In the genomic region with DNA sequence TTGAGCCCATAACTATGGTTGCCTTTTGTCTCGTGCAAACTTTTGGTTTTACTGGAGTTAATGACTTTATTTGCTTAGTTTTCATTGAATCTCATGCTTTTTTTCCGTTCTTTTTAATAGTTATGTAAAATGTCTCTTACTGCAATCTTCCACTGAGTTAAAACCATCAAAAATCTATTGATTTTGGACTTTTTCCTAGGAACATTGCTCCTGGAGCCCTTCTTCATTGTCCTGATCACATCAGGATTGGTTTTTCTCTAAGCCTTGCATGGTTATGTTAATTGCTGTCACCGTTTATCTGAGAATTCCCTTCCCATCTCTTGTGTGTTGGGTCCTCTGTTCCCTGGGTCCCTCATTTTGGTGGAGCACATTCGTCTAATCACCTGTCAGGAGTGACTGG, we compare ENCODE assay signal across 34 cellular contexts.
"Had no signal": no experiment of that assay in that cellular context is flagged by ENCODE, and none has a peak within 500 bp of the region (broad histone marks: within the 10 kb centered on the region; RNA-seq: fewer than 3 reads in every experiment).

No MANE protein-coding gene starts in this region.

- H3K36me3 Mint-ChIP-seq: activated CD4-positive, alpha-beta memory T cell treated with anti-CD3 and anti-CD28 coated beads for 36 hours; activated CD8-positive, alpha-beta memory T cell treated with anti-CD3 and anti-CD28 coated beads, Interleukin-2, amount 10 ng/mL, durations not matched to agents 7 days and 5 days; activated naive CD4-positive, alpha-beta T cell treated with anti-CD3 and anti-CD28 coated beads, Interleukin-2, amount 10 ng/mL, durations not matched to agents 7 days and 5 days; activated naive CD4-positive, alpha-beta T cell treated with anti-CD3 and anti-CD28 coated beads, Interleukin-2, amount 50 U/mL, for 72 hours; activated naive CD8-positive, alpha-beta T cell treated with anti-CD3 and anti-CD28 coated beads, Interleukin-2, amount 10 ng/mL, durations not matched to agents 7 days and 5 days had no signal

- H3K27me3 ChIP-seq: brain microvascular endothelial cell, dorsolateral prefrontal cortex, esophagus muscularis mucosa, foreskin keratinocyte, gastrocnemius medialis, heart left ventricle had no signal

- H3K27me3 Mint-ChIP-seq: activated CD4-positive, alpha-beta memory T cell treated with anti-CD3 and anti-CD28 coated beads for 36 hours; activated CD8-positive, alpha-beta memory T cell treated with anti-CD3 and anti-CD28 coated beads, Interleukin-2, amount 10 ng/mL, durations not matched to agents 7 days and 5 days; activated naive CD4-positive, alpha-beta T cell treated with anti-CD3 and anti-CD28 coated beads, Interleukin-2, amount 10 ng/mL, durations not matched to agents 7 days and 5 days; dendritic cell treated with granulocyte-macrophage colony-stimulating factor and Interleukin-4, amounts not matched to agents 40 ng/mL and 50 ng/mL, for 4 days had no signal

- H3K9me3 ChIP-seq: esophagus muscularis mucosa, gastrocnemius medialis, heart left ventricle had no signal

- H3K4me3 ChIP-seq: coronary artery, dorsolateral prefrontal cortex, esophagus muscularis mucosa, gastrocnemius medialis, heart left ventricle had no signal

- ATAC-seq: activated CD4-positive, alpha-beta T cell treated with anti-CD3 and anti-CD28 coated beads for 36 hours; activated CD8-positive, alpha-beta memory T cell treated with anti-CD3 and anti-CD28 coated beads, Interleukin-2, amount 10 ng/mL, durations not matched to agents 7 days and 5 days; activated CD8-positive, alpha-beta T cell treated with anti-CD3 and anti-CD28 coated beads, Interleukin-2, amount 10 ng/mL, durations not matched to agents 7 days and 5 days; activated naive CD4-positive, alpha-beta T cell treated with anti-CD3 and anti-CD28 coated beads, Interleukin-2, amount 50 U/mL, for 72 hours; activated T-cell treated with anti-CD3 and anti-CD28 coated beads, Interleukin-2, amount 50 U/mL, for 72 hours; foreskin keratinocyte; gastrocnemius medialis; heart left ventricle; T-helper 17 cell had no signal

- H3K4me1 Mint-ChIP-seq: activated CD4-positive, alpha-beta T cell treated with anti-CD3 and anti-CD28 coated beads for 36 hours; activated CD4-positive, alpha-beta T cell treated with anti-CD3 and anti-CD28 coated beads, Interleukin-2, amount 10 ng/mL, durations not matched to agents 24 days and 14 days; activated CD8-positive, alpha-beta memory T cell treated with anti-CD3 and anti-CD28 coated beads, Interleukin-2, amount 10 ng/mL, durations not matched to agents 7 days and 5 days; activated naive CD4-positive, alpha-beta T cell treated with anti-CD3 and anti-CD28 coated beads, Interleukin-2, amount 10 ng/mL, durations not matched to agents 7 days and 5 days; activated naive CD8-positive, alpha-beta T cell treated with anti-CD3 and anti-CD28 coated beads, Interleukin-2, amount 10 ng/mL, durations not matched to agents 7 days and 5 days; central memory CD8-positive, alpha-beta T cell; T-helper 17 cell had no signal

- H3K36me3 ChIP-seq: brain microvascular endothelial cell, esophagus muscularis mucosa, gastrocnemius medialis, heart left ventricle had no signal

- DNase-seq: activated CD4-positive, alpha-beta memory T cell treated with anti-CD3 and anti-CD28 coated beads for 36 hours; activated CD4-positive, alpha-beta T cell treated with anti-CD3 and anti-CD28 coated beads for 36 hours; activated CD4-positive, alpha-beta T cell treated with anti-CD3 and anti-CD28 coated beads, Interleukin-2, amount 10 ng/mL, durations not matched to agents 24 days and 14 days; activated CD4-positive, CD25-positive, alpha-beta regulatory T cell; activated CD4-positive, CD25-positive, alpha-beta regulatory T cell treated with anti-CD3 and anti-CD28 coated beads, Interleukin-2, amount 50 U/mL, for 72 hours; activated CD8-positive, alpha-beta memory T cell treated with anti-CD3 and anti-CD28 coated beads, Interleukin-2, amount 10 ng/mL, durations not matched to agents 7 days and 5 days; activated CD8-positive, alpha-beta memory T cell treated with anti-CD3 and anti-CD28 coated beads, Interleukin-2, amount 50 U/mL, for 4 hours; activated CD8-positive, alpha-beta T cell treated with anti-CD3 and anti-CD28 coated beads, Interleukin-2, amount 10 ng/mL, durations not matched to agents 7 days and 5 days; activated gamma-delta T cell; activated naive CD4-positive, alpha-beta T cell; activated naive CD4-positive, alpha-beta T cell treated with anti-CD3 and anti-CD28 coated beads, Interleukin-2, amount 10 ng/mL, durations not matched to agents 7 days and 5 days; activated naive CD8-positive, alpha-beta T cell treated with anti-CD3 and anti-CD28 coated beads, Interleukin-2, amount 10 ng/mL, durations not matched to agents 7 days and 5 days; activated T-cell treated with anti-CD3 and anti-CD28 coated beads, Interleukin-2, amount 50 U/mL, for 1 hour; activated T-cell treated with anti-CD3 and anti-CD28 coated beads, Interleukin-2, amount 50 U/mL, for 72 hours; brain microvascular endothelial cell; dorsolateral prefrontal cortex; effector memory CD4-positive, alpha-beta T cell; endodermal cell; erythroblast; foreskin keratinocyte; gastrocnemius medialis; glutamatergic neuron; heart left ventricle; T-helper 1 cell; T-helper 17 cell; T1000 had no signal

- FAIRE-seq: astrocyte, bronchial epithelial cell had no signal

- H3K9me3 Mint-ChIP-seq: activated CD4-positive, alpha-beta memory T cell treated with anti-CD3 and anti-CD28 coated beads for 36 hours; activated CD4-positive, alpha-beta T cell treated with anti-CD3 and anti-CD28 coated beads, Interleukin-2, amount 10 ng/mL, durations not matched to agents 24 days and 14 days; activated naive CD4-positive, alpha-beta T cell treated with anti-CD3 and anti-CD28 coated beads, Interleukin-2, amount 10 ng/mL, durations not matched to agents 7 days and 5 days; activated naive CD4-positive, alpha-beta T cell treated with anti-CD3 and anti-CD28 coated beads, Interleukin-2, amount 50 U/mL, for 72 hours; activated naive CD8-positive, alpha-beta T cell treated with anti-CD3 and anti-CD28 coated beads, Interleukin-2, amount 10 ng/mL, durations not matched to agents 7 days and 5 days; activated T-cell treated with anti-CD3 and anti-CD28 coated beads, Interleukin-2, amount 50 U/mL, for 72 hours; central memory CD8-positive, alpha-beta T cell; endodermal cell; T-helper 2 cell treated with Interferon-gamma antibody and Interleukin-4, amounts not matched to agents 5 μg/mL and 100 μg/mL, for 36 hours had no signal

- H3K4me3 Mint-ChIP-seq: activated CD4-positive, alpha-beta memory T cell treated with anti-CD3 and anti-CD28 coated beads for 36 hours; activated CD4-positive, alpha-beta T cell treated with anti-CD3 and anti-CD28 coated beads for 36 hours; activated CD4-positive, alpha-beta T cell treated with anti-CD3 and anti-CD28 coated beads, Interleukin-2, amount 10 ng/mL, durations not matched to agents 24 days and 14 days; activated CD8-positive, alpha-beta memory T cell treated with anti-CD3 and anti-CD28 coated beads, Interleukin-2, amount 10 ng/mL, durations not matched to agents 7 days and 5 days; activated CD8-positive, alpha-beta T cell treated with anti-CD3 and anti-CD28 coated beads, Interleukin-2, amount 10 ng/mL, durations not matched to agents 7 days and 5 days; activated naive CD4-positive, alpha-beta T cell treated with anti-CD3 and anti-CD28 coated beads, Interleukin-2, amount 10 ng/mL, durations not matched to agents 7 days and 5 days; activated naive CD8-positive, alpha-beta T cell treated with anti-CD3 and anti-CD28 coated beads, Interleukin-2, amount 10 ng/mL, durations not matched to agents 7 days and 5 days; activated T-cell treated with anti-CD3 and anti-CD28 coated beads, Interleukin-2, amount 50 U/mL, for 72 hours; central memory CD8-positive, alpha-beta T cell; dendritic cell treated with granulocyte-macrophage colony-stimulating factor and Interleukin-4, amounts not matched to agents 40 ng/mL and 50 ng/mL, for 4 days; endodermal cell; T-helper 17 cell; T-helper 2 cell treated with Interferon-gamma antibody and Interleukin-4, amounts not matched to agents 5 μg/mL and 100 μg/mL, for 36 hours had no signal

- H3K27ac ChIP-seq: brain microvascular endothelial cell, coronary artery, dorsolateral prefrontal cortex, esophagus muscularis mucosa, foreskin keratinocyte, gastrocnemius medialis, heart left ventricle had no signal

- H3K4me1 ChIP-seq: gastrocnemius medialis had no signal
